Comparison of ENCODE assay signal across 1 cellular context in the genomic region with DNA sequence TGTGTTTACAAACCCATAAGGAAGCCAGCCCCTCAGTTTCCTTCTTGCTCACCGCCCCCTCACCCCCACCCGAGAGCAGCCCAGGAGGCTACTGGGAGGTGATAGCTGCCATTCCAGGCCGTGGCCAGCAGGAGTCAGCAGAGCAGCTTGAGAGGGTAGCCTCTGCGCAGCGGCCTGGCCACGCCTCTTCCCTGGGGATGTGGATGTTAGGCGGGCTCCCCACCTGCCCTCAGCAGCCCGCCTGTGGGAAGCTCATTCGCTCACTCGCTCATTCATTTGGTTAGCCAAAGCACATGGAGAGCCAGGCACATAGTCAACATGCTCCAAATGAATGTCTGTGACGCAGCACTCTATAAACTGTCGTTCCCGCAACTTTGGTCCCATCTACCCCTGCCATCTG.
TF ChIP-seq lines count a peak whose summit lies in the region.

No MANE protein-coding gene starts in this region.

TF ChIP-seq in K562, 482 proteins besides CTCF, POLR2A, EP300 and RAD21 (continued from another document):
- TF ChIP-seq MGA (IDR thresholded peaks at IDR 0.05) (no peak), TFAP4 (CRISPR knock-in tag; IDR thresholded peaks at IDR 0.05; ENCODE audit: borderline replicate concordance) (peak; percentile 56; the same call in 1 of the 2 replicates), EGR1 (conservative IDR thresholded peaks at IDR 0.05) (peak; percentile 84), CC2D1A (IDR thresholded peaks at IDR 0.05) (peak; percentile 71; the same call in 1 of the 2 replicates), KLF16 (IDR thresholded peaks at IDR 0.05) (peak; percentile 48; the same call in 1 of the 2 replicates), JUN (IDR thresholded peaks at IDR 0.05; ENCODE audit: borderline replicate concordance, low read depth, low read length) (peak; percentile 19; the same call in 1 of the 2 replicates), JUN (CRISPR knock-in tag; IDR thresholded peaks at IDR 0.05; ENCODE audit: borderline replicate concordance) (no peak), TAF7 (tag; IDR thresholded peaks at IDR 0.05) (no peak), NCOR1 (IDR thresholded peaks at IDR 0.05) (no peak), NFYB (IDR thresholded peaks at IDR 0.05; ENCODE audit: extremely low read depth, insufficient read length) (no peak), TEAD1 (CRISPR knock-in tag; IDR thresholded peaks at IDR 0.05) (0 out of 4 replicates have a peak, but pooled peaks of 1 of the 2 experiments have one; percentile 59), LEF1 (IDR thresholded peaks at IDR 0.05) (no peak), PYGO2 (tag; IDR thresholded peaks at IDR 0.05) (no peak), RCOR1 (IDR thresholded peaks at IDR 0.05; ENCODE audit: borderline replicate concordance in 1 of 2, low read depth in 2 of 2, low read length in 2 of 2) (peak; percentile 17 to 82; a peak in 2 of 4 replicates), ESRRA (IDR thresholded peaks at IDR 0.05; ENCODE audit: borderline replicate concordance, low read depth) (peak; percentile 52; the same call in 1 of the 2 replicates), THAP12 (CRISPR knock-in tag; IDR thresholded peaks at IDR 0.05) (no peak), MCM2 (IDR thresholded peaks at IDR 0.05; ENCODE audit: low read depth) (no peak), HMGN3 (IDR thresholded peaks at IDR 0.05; ENCODE audit: borderline replicate concordance, extremely low read depth, insufficient read length, low read depth, low read length) (no peak), NRF1 (conservative IDR thresholded peaks at IDR 0.05 in 1 of 2, IDR thresholded peaks at IDR 0.05 in 1 of 2) (peak; percentile 74 to 79), ZBTB12 (CRISPR knock-in tag; IDR thresholded peaks at IDR 0.05) (no peak), ZBTB7A (IDR thresholded peaks at IDR 0.05; ENCODE audit: borderline replicate concordance, control insufficient read depth, low read depth, low read length) (peak; percentile 80), JUND (IDR thresholded peaks at IDR 0.05; ENCODE audit: borderline replicate concordance, low read depth, low read length) (peak; percentile 55; the same call in 1 of the 2 replicates), JUND (tag; IDR thresholded peaks at IDR 0.05; ENCODE audit: borderline replicate concordance, low read depth, low read length) (peak; percentile 18; the same call in 1 of the 3 replicates), CTBP1 (IDR thresholded peaks at IDR 0.05; ENCODE audit: borderline replicate concordance) (peak; percentile 82), ATF7 (IDR thresholded peaks at IDR 0.05) (0 out of 2 replicates have a peak, but pooled peaks have one; percentile 25), ZNF830 (CRISPR knock-in tag; IDR thresholded peaks at IDR 0.05) (no peak), HDAC3 (IDR thresholded peaks at IDR 0.05; ENCODE audit: borderline replicate concordance, partially characterized antibody) (no peak), SMARCA5 (IDR thresholded peaks at IDR 0.05) (no peak), YY1 (IDR thresholded peaks at IDR 0.05; ENCODE audit: borderline replicate concordance in 1 of 3, control insufficient read depth in 1 of 3, extremely low read depth in 1 of 3, insufficient read depth in 3 of 3, insufficient read length in 1 of 3, insufficient replicate concordance in 2 of 3, low read depth in 1 of 3, low read length in 2 of 3) (peak in 2 of 3 experiments; percentile 55 to 68), BRD9 (IDR thresholded peaks at IDR 0.05; ENCODE audit: low read depth, partially characterized antibody) (no peak)
TF ChIP-seq in K562: peak in this region for 32.
